In genomic region chr4:41435509-41435908, GRCh38 we compare ENCODE assay signal across 17 cellular contexts.
"Had no signal": no experiment of that assay in that cellular context is flagged by ENCODE, and none has a peak within 500 bp of the region (broad histone marks: within the 10 kb centered on the region; RNA-seq: fewer than 3 reads in every experiment).

No MANE protein-coding gene starts in this region.

- H3K4me1 Mint-ChIP-seq: memory B cell had no signal

- H3K27ac ChIP-seq: lower lobe of right lung, neutrophil, stomach had no signal

- DNase-seq: central memory CD4-positive, alpha-beta T cell; effector CD8-positive, alpha-beta T cell; left colon; lower lobe of right lung; midbrain; psoas muscle; small intestine; stimulated activated CD4-positive, alpha-beta T cell treated with anti-CD3 and anti-CD28 coated beads, Interleukin-12 subunit alpha, Interleukin-12 subunit beta, amount 100 ng/mL, for 4 hours; stimulated activated naive CD4-positive, alpha-beta T cell; stomach; substantia nigra; trophoblast cell had no signal

- H3K36me3 ChIP-seq: lower lobe of right lung, neutrophil, stomach had no signal

- H3K9me3 ChIP-seq: lower lobe of right lung, neutrophil, psoas muscle, stomach had no signal

- H3K36me3 Mint-ChIP-seq: memory B cell; natural killer cell treated with Interleukin-12 subunit alpha and Interleukin-12 subunit beta and Interleukin-15 and Interleukin-18, amount 100 ng/mL, for 72 hours had no signal

- ATAC-seq: esophagus mucosa; left colon; lower lobe of right lung; natural killer cell treated with Interleukin-12 subunit alpha and Interleukin-12 subunit beta and Interleukin-15 and Interleukin-18, amount 100 ng/mL, for 72 hours had no signal

- H3K27me3 ChIP-seq: neutrophil, stomach had no signal

- H3K4me3 ChIP-seq: coronary artery, lower lobe of right lung, psoas muscle, stomach had no signal

- H3K4me3 Mint-ChIP-seq: memory B cell; natural killer cell treated with Interleukin-12 subunit alpha and Interleukin-12 subunit beta and Interleukin-15 and Interleukin-18, amount 100 ng/mL, for 72 hours had no signal

- H3K27ac Mint-ChIP-seq: memory B cell; natural killer cell treated with Interleukin-12 subunit alpha and Interleukin-12 subunit beta and Interleukin-15 and Interleukin-18, amount 100 ng/mL, for 72 hours had no signal
